In genomic region chr1:212651521-212651920, GRCh38 we compare ENCODE assay signal across 2 cellular contexts.
TF ChIP-seq lines count a peak whose summit lies in the region.

No MANE protein-coding gene starts in this region.

TF ChIP-seq in liver, 16 proteins besides CTCF, POLR2A, EP300 and RAD21 (continued from another document):
- TF ChIP-seq, protein P1, sequence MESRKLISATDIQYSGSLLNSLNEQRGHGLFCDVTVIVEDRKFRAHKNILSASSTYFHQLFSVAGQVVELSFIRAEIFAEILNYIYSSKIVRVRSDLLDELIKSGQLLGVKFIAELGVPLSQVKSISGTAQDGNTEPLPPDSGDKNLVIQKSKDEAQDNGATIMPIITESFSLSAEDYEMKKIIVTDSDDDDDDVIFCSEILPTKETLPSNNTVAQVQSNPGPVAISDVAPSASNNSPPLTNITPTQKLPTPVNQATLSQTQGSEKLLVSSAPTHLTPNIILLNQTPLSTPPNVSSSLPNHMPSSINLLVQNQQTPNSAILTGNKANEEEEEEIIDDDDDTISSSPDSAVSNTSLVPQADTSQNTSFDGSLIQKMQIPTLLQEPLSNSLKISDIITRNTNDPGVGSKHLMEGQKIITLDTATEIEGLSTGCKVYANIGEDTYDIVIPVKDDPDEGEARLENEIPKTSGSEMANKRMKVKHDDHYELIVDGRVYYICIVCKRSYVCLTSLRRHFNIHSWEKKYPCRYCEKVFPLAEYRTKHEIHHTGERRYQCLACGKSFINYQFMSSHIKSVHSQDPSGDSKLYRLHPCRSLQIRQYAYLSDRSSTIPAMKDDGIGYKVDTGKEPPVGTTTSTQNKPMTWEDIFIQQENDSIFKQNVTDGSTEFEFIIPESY (IDR thresholded peaks at IDR 0.05) = no peak

TF ChIP-seq in HepG2, 621 proteins besides CTCF, POLR2A, EP300 and RAD21 (continued from another document):
- no peak for TF ChIP-seq CEBPZ (IDR thresholded peaks at IDR 0.05; ENCODE audit: low read length)
- no peak for TF ChIP-seq ZKSCAN1 (IDR thresholded peaks at IDR 0.05; ENCODE audit: low read length)
- no peak for TF ChIP-seq RARG (CRISPR knock-in tag; IDR thresholded peaks at IDR 0.05; ENCODE audit: low read depth)
- TF ChIP-seq SMAD9 (CRISPR knock-in tag; IDR thresholded peaks at IDR 0.05) = no peak
- TF ChIP-seq AGO1 (IDR thresholded peaks at IDR 0.05; ENCODE audit: low read depth, low read length, poor library complexity, severe bottlenecking) = no peak
- TF ChIP-seq BORCS8-MEF2B (CRISPR knock-in tag; IDR thresholded peaks at IDR 0.05) = no peak
- TF ChIP-seq, protein P2, sequence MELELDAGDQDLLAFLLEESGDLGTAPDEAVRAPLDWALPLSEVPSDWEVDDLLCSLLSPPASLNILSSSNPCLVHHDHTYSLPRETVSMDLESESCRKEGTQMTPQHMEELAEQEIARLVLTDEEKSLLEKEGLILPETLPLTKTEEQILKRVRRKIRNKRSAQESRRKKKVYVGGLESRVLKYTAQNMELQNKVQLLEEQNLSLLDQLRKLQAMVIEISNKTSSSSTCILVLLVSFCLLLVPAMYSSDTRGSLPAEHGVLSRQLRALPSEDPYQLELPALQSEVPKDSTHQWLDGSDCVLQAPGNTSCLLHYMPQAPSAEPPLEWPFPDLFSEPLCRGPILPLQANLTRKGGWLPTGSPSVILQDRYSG (CRISPR knock-in tag; IDR thresholded peaks at IDR 0.05) = no peak
- TF ChIP-seq FOXJ3 (CRISPR knock-in tag; IDR thresholded peaks at IDR 0.05; ENCODE audit: borderline replicate concordance) = no peak
- TF ChIP-seq RFX3 (CRISPR knock-in tag; IDR thresholded peaks at IDR 0.05) = no peak
- TF ChIP-seq, protein P3, sequence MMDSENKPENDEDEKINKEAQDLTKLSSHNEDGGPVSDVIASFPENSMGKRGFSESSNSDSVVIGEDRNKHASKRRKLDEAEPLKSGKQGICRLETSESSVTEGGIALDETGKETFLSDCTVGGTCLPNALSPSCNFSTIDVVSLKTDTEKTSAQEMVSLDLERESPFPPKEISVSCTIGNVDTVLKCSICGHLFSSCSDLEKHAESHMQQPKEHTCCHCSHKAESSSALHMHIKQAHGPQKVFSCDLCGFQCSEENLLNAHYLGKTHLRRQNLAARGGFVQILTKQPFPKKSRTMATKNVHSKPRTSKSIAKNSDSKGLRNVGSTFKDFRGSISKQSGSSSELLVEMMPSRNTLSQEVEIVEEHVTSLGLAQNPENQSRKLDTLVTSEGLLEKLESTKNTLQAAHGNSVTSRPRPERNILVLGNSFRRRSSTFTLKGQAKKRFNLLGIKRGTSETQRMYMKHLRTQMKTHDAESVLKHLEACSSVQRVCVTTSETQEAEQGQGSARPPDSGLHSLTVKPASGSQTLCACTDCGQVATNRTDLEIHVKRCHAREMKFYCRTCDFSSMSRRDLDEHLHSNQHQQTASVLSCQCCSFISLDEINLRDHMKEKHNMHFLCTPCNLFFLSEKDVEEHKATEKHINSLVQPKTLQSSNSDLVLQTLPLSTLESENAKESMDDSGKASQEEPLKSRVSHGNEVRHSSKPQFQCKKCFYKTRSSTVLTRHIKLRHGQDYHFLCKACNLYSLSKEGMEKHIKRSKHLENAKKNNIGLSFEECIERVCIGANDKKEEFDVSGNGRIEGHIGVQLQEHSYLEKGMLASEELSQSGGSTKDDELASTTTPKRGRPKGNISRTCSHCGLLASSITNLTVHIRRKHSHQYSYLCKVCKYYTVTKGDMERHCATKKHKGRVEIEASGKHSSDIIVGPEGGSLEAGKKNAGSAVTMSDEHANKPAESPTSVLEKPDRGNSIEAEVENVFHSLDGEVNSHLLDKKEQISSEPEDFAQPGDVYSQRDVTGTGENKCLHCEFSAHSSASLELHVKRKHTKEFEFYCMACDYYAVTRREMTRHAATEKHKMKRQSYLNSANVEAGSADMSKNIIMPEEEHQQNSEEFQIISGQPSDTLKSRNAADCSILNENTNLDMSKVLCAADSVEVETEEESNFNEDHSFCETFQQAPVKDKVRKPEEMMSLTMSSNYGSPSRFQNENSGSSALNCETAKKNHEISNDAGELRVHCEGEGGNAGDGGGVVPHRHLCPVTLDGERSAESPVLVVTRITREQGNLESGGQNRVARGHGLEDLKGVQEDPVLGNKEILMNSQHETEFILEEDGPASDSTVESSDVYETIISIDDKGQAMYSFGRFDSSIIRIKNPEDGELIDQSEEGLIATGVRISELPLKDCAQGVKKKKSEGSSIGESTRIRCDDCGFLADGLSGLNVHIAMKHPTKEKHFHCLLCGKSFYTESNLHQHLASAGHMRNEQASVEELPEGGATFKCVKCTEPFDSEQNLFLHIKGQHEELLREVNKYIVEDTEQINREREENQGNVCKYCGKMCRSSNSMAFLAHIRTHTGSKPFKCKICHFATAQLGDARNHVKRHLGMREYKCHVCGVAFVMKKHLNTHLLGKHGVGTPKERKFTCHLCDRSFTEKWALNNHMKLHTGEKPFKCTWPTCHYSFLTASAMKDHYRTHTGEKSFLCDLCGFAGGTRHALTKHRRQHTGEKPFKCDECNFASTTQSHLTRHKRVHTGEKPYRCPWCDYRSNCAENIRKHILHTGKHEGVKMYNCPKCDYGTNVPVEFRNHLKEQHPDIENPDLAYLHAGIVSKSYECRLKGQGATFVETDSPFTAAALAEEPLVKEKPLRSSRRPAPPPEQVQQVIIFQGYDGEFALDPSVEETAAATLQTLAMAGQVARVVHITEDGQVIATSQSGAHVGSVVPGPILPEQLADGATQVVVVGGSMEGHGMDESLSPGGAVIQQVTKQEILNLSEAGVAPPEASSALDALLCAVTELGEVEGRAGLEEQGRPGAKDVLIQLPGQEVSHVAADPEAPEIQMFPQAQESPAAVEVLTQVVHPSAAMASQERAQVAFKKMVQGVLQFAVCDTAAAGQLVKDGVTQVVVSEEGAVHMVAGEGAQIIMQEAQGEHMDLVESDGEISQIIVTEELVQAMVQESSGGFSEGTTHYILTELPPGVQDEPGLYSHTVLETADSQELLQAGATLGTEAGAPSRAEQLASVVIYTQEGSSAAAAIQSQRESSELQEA (CRISPR knock-in tag; IDR thresholded peaks at IDR 0.05; ENCODE audit: not compliant biosample characterization) = no peak
- TF ChIP-seq HMG20A (CRISPR knock-in tag; IDR thresholded peaks at IDR 0.05; ENCODE audit: borderline replicate concordance) = no peak
- no peak for TF ChIP-seq DDIT3 (CRISPR knock-in tag; IDR thresholded peaks at IDR 0.05)
- TF ChIP-seq ZNF687 (CRISPR knock-in tag; IDR thresholded peaks at IDR 0.05) = no peak
- no peak for TF ChIP-seq ZNF484 (CRISPR knock-in tag; IDR thresholded peaks at IDR 0.05; ENCODE audit: borderline replicate concordance, low read depth)
- no peak for TF ChIP-seq ZNF780A (CRISPR knock-in tag; IDR thresholded peaks at IDR 0.05)
- TF ChIP-seq KLF13 (CRISPR knock-in tag; IDR thresholded peaks at IDR 0.05) = no peak
- TF ChIP-seq, protein P4, sequence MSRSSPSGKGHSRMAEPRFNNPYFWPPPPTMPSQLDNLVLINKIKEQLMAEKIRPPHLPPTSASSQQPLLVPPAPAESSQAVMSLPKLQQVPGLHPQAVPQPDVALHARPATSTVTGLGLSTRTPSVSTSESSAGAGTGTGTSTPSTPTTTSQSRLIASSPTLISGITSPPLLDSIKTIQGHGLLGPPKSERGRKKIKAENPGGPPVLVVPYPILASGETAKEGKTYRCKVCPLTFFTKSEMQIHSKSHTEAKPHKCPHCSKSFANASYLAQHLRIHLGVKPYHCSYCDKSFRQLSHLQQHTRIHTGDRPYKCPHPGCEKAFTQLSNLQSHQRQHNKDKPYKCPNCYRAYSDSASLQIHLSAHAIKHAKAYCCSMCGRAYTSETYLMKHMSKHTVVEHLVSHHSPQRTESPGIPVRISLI (CRISPR knock-in tag; IDR thresholded peaks at IDR 0.05; ENCODE audit: borderline replicate concordance) = no peak
- no peak for TF ChIP-seq HMG20B (CRISPR knock-in tag; conservative IDR thresholded peaks at IDR 0.05)
